Comparison of ENCODE assay signal across 21 cellular contexts in the genomic region with DNA sequence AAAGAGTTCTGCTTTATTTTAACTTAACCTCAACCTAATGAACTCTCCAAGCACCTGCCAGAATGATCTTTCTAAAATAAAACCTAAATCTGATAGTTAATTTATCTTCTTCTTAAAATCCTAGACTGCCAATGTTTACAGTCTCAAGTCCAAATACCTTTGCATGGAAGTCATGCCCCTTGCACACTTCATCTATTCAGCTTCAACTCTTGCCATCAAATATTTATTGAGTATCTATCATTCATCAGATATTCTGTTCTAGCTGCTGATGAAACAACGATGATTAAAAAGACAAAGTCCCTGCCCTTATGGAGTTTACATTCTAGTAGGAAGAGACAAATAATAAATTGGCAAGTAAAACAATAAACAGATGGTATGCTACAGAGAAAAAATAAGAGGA.
"Had no signal": no experiment of that assay in that cellular context is flagged by ENCODE, and none has a peak within 500 bp of the region (broad histone marks: within the 10 kb centered on the region; RNA-seq: fewer than 3 reads in every experiment).

No MANE protein-coding gene starts in this region.

- H3K27me3 ChIP-seq: colonic mucosa, esophagus muscularis mucosa, heart right ventricle, pancreas, tibial nerve, upper lobe of left lung had no signal

- H3K27ac ChIP-seq: colonic mucosa, esophagus muscularis mucosa, heart right ventricle, pancreas, thoracic aorta, tibial nerve, upper lobe of left lung had no signal

- H3K4me3 ChIP-seq: colonic mucosa, esophagus muscularis mucosa, heart right ventricle, pancreas, thoracic aorta, tibial nerve, upper lobe of left lung had no signal

- H3K9me3 ChIP-seq: colonic mucosa, esophagus muscularis mucosa, heart right ventricle, pancreas, thoracic aorta, tibial nerve, upper lobe of left lung had no signal

- ATAC-seq: heart right ventricle; naive thymus-derived CD8-positive, alpha-beta T cell; pancreas; sciatic nerve; stimulated activated memory B cell treated with anti-CD40 and anti-IgM and Interleukin-4, amounts not matched to agents 10 μg/mL and 1 μg/mL and 100 μg/mL, for 72 hours had no signal

- FAIRE-seq: endothelial cell of umbilical vein, pancreas, urothelium cell line had no signal

- DNase-seq: colonic mucosa; effector CD8-positive, alpha-beta T cell; foreskin melanocyte; glutamatergic neuron; heart right ventricle; hippocampal formation; islet precursor cell; kidney glomerular epithelial cell; mammary epithelial cell; naive thymus-derived CD8-positive, alpha-beta T cell; pancreas; stimulated activated CD4-positive, alpha-beta T cell treated with anti-CD3 and anti-CD28 coated beads, Interleukin-4, amount 100 ng/mL, for 4 hours; stimulated activated naive CD8-positive, alpha-beta T cell treated with anti-CD3 and anti-CD28 coated beads, Interleukin-15, Interleukin-2, amounts not matched to agents 100 U/mL and 50 U/mL, for 24 hours; upper lobe of left lung had no signal

- H3K36me3 ChIP-seq: colonic mucosa, esophagus muscularis mucosa, pancreas, thoracic aorta, tibial nerve, upper lobe of left lung had no signal

- H3K4me1 ChIP-seq: colonic mucosa had no signal
